Comparison of ENCODE assay signal across 23 cellular contexts in the genomic region with DNA sequence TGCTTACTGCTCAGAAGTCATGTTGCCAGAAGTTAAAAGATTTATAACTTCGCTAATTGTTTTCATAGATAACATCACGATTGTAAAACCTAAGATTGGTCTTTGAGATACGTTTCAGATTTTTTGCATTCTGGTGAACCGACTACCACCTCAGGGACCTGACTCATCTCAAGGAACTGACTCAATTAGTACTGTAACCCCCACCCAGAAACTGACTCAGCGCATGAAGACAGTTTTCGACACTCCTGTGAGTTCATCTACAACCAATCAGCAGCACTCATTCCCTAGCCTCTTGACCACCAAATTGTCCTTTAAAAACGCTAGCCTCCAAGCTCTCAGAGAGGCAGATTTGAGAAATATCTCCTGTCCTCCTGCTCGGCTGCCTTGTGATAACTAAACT.
DNase-seq lines count a peak whose midpoint lies in the region; ATAC-seq, FAIRE-seq and TF ChIP-seq lines count a peak whose summit lies in the region.
"Had no signal": no experiment of that assay in that cellular context is flagged by ENCODE, and none has a peak within 500 bp of the region (broad histone marks: within the 10 kb centered on the region; RNA-seq: fewer than 3 reads in every experiment).

No MANE protein-coding gene starts in this region.

- no peaks in the 10 kb centered on the region for H3K4me1 ChIP-seq in Peyer's patch
- H3K4me1 ChIP-seq: body of pancreas, psoas muscle had no signal

- POLR2A ChIA-PET in activated CD4-positive, alpha-beta memory T cell treated with anti-CD3 and anti-CD28 coated beads for 36 hours (lab: Charles Lee), result interaction anchor here (0.8 to 1.4 kb wide), 5 partner anchors 11 to 72 kb away, joined by 3 to 7 read pairs (median 3); no protein-coding TSS in a partner anchor

- H3K36me3 Mint-ChIP-seq in activated CD4-positive, alpha-beta memory T cell treated with anti-CD3 and anti-CD28 coated beads for 36 hours, result peaks cover 27% of the 10 kb centered on the region
- H3K36me3 Mint-ChIP-seq in endothelial cell (ENCODE audit: low read depth, unreplicated experiment), result peaks cover 36% of the 10 kb centered on the region

- H3K4me3 ChIP-seq in Peyer's patch, result no peak overlapping the region
- H3K4me3 ChIP-seq: body of pancreas, heart left ventricle, psoas muscle had no signal

- H3K27ac ChIP-seq in Peyer's patch, result no peak overlapping the region
- H3K27ac ChIP-seq: body of pancreas, heart left ventricle, psoas muscle had no signal

- H3K4me3 Mint-ChIP-seq in activated CD4-positive, alpha-beta memory T cell treated with anti-CD3 and anti-CD28 coated beads for 36 hours, result peak overlapping the region; percentile 54
- H3K4me3 Mint-ChIP-seq in endothelial cell (ENCODE audit: unreplicated experiment), result peak overlapping the region; percentile 72
- H3K4me3 Mint-ChIP-seq: memory B cell, nephron, WTC11 had no signal

- peak overlapping the region; percentile 95 for H3K27ac Mint-ChIP-seq in activated CD4-positive, alpha-beta memory T cell treated with anti-CD3 and anti-CD28 coated beads for 36 hours
- peak overlapping the region; percentile 41 for H3K27ac Mint-ChIP-seq in endothelial cell (ENCODE audit: unreplicated experiment)
- H3K27ac Mint-ChIP-seq: memory B cell, nephron, WTC11 had no signal

- intact Hi-C loops in activated CD4-positive, alpha-beta memory T cell treated with anti-CD3 and anti-CD28 coated beads for 36 hours (cut with micrococcal nuclease), result loop anchor here (1.0 to 2.0 kb wide), 4 partner anchors 13 to 32 kb away; no protein-coding TSS in a partner anchor

- peaks cover 72% of the 10 kb centered on the region for H3K4me1 Mint-ChIP-seq in activated CD4-positive, alpha-beta memory T cell treated with anti-CD3 and anti-CD28 coated beads for 36 hours (ENCODE audit: low read depth)
- H3K4me1 Mint-ChIP-seq in endothelial cell (ENCODE audit: unreplicated experiment), result peaks cover 35% of the 10 kb centered on the region

- CTCF ChIA-PET in activated CD4-positive, alpha-beta memory T cell treated with anti-CD3 and anti-CD28 coated beads for 36 hours (lab: Charles Lee), result interaction anchor here (0.8 to 1.6 kb wide), 5 partner anchors 11 to 74 kb away, joined by 3 to 6 read pairs (median 3); a partner anchor contains a TSS

- FAIRE-seq in urothelium cell line (lab: Jason Lieb, UNC), result no peak
- FAIRE-seq: GM12892, H1, keratinocyte had no signal

- TF ChIP-seq CTCF in endothelial cell (IDR thresholded peaks at IDR 0.05; ENCODE audit: unreplicated experiment), result no peak
- no peak for TF ChIP-seq CTCF in Peyer's patch (IDR thresholded peaks at IDR 0.05)

- ATAC-seq in GM19351 (IDR thresholded peaks at IDR 0.05; ENCODE audit: unreplicated experiment) (no peak), GM21526 (IDR thresholded peaks at IDR 0.05; ENCODE audit: low FRiP score, unreplicated experiment) (no peak)
- ATAC-seq: body of pancreas, esophagus mucosa, heart left ventricle, psoas muscle, Right ventricle myocardium inferior, WTC11 had no signal

- H3K27me3 ChIP-seq in Peyer's patch, result no peaks in the 10 kb centered on the region
- H3K27me3 ChIP-seq: body of pancreas, heart left ventricle had no signal

- peaks cover 16% of the 10 kb centered on the region for H3K9me3 Mint-ChIP-seq in activated CD4-positive, alpha-beta memory T cell treated with anti-CD3 and anti-CD28 coated beads for 36 hours
- H3K9me3 Mint-ChIP-seq in endothelial cell (ENCODE audit: unreplicated experiment), result peaks cover 4% of the 10 kb centered on the region

- TF ChIP-seq POLR2A in Peyer's patch (IDR thresholded peaks at IDR 0.05), result no peak

- H3K36me3 ChIP-seq in Peyer's patch, result no peaks in the 10 kb centered on the region
- H3K36me3 ChIP-seq: heart left ventricle had no signal

- no peaks in the 10 kb centered on the region for H3K27me3 Mint-ChIP-seq in activated CD4-positive, alpha-beta memory T cell treated with anti-CD3 and anti-CD28 coated beads for 36 hours
- H3K27me3 Mint-ChIP-seq in endothelial cell (ENCODE audit: unreplicated experiment), result peaks cover 10% of the 10 kb centered on the region
- H3K27me3 Mint-ChIP-seq: memory B cell had no signal

- peak; percentile 67 for DNase-seq in stimulated activated CD4-positive, alpha-beta T cell treated with anti-CD3 and anti-CD28 coated beads, Interleukin-15, amount 100 ng/mL, for 24 hours
- DNase-seq in stimulated activated CD4-positive, alpha-beta T cell treated with anti-CD3 and anti-CD28 coated beads, Interleukin-2, amount 100 ng/mL, for 48 hours, result no peak
- peak; percentile 80 for DNase-seq in activated CD4-positive, alpha-beta memory T cell treated with anti-CD3 and anti-CD28 coated beads for 36 hours
- DNase-seq in endothelial cell (ENCODE audit: low spot score) (no peak), urothelium cell line (ENCODE audit: low spot score) (peak; percentile 21), Peyer's patch (no peak)
- DNase-seq: body of pancreas, dermis blood vessel endothelial cell, GDM1, heart left ventricle, Karpas-422, NCI-H1436 treated with DMSO at 0.1 percent for 48 hours, psoas muscle had no signal

- peaks cover 0 to 5% (median 0%) of the 10 kb centered on the region in 4 donors for H3K9me3 ChIP-seq in Peyer's patch

Comparison
In these comparisons a context has a peak if more than half of its experiments do, and no peak if none do; other contexts are left out.
1. DNase-seq: peak in stimulated activated CD4-positive, alpha-beta T cell treated with anti-CD3 and anti-CD28 coated beads, Interleukin-15, amount 100 ng/mL, for 24 hours (single experiment), activated CD4-positive, alpha-beta memory T cell treated with anti-CD3 and anti-CD28 coated beads for 36 hours (single experiment) and urothelium cell line (single experiment); none in stimulated activated CD4-positive, alpha-beta T cell treated with anti-CD3 and anti-CD28 coated beads, Interleukin-2, amount 100 ng/mL, for 48 hours (0 of 2), endothelial cell (single experiment) and Peyer's patch (0 of 3).